ENCODE assay signal across 8 cellular contexts in the genomic region with DNA sequence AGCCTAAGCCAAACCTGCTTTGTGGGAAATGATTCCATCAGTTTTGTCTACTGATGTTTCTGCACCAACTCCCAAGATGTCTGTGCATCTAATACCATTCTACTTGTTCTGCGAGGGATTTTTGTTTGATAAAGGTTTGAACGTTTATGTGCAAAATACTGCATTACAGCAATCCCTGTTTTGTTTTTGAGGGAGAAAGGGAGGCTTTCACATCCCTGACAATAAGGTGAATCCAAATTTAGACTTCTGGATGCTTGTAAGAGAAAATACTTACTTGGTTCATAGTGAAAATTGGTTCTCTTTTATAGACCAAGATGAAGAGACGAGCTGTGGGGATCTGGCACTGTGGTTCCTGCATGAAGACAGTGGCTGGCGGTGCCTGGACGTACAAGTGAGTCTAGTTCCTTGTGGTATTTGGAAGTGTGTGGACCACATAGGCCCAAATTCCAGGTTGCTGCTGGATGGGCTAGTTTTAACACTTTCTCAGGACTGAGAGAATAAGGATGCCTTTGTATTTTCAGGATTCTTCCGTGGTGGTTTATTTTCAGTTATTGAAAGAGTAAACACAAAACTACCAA. TPM values are rescaled to one million over a fixed set of nuclear protein-coding genes. Genes with fewer than 3 reads are reported as not detected.
DNase-seq lines count a peak whose midpoint lies in the region; ATAC-seq and TF ChIP-seq lines count a peak whose summit lies in the region.

No MANE protein-coding gene starts in this region.

- TF ChIP-seq POLR2A in body of pancreas (IDR thresholded peaks at IDR 0.05): no peak

- no peak for ATAC-seq in stimulated activated naive CD8-positive, alpha-beta T cell treated with anti-CD3 and anti-CD28 coated beads, Interleukin-15, Interleukin-2, amounts not matched to agents 100 U/mL and 50 U/mL, for 24 hours
- no peak for ATAC-seq in body of pancreas
- ATAC-seq in HG03135 (IDR thresholded peaks at IDR 0.05; ENCODE audit: unreplicated experiment): no peak

- H3K4me3 ChIP-seq in body of pancreas: peak overlapping the region; percentile 59 to 79

- H3K4me1 ChIP-seq in body of pancreas: peaks cover 34% of the 10 kb centered on the region

- no peaks in the 10 kb centered on the region for H3K9me3 ChIP-seq in body of pancreas

- peak overlapping the region in 3 of 4 donors; percentile 67 to 79 (median 77) for H3K27ac ChIP-seq in body of pancreas

- H3K27me3 Mint-ChIP-seq in stimulated activated naive CD8-positive, alpha-beta T cell treated with anti-CD3 and anti-CD28 coated beads, Interleukin-15, Interleukin-2, amounts not matched to agents 100 ng/mL and 50 ng/mL, for 24 hours: no peaks in the 10 kb centered on the region
- no peaks in the 10 kb centered on the region for H3K27me3 Mint-ChIP-seq in mesothelial cell of epicardium (ENCODE audit: low read depth)

- intact Hi-C loops in body of pancreas (cut with DNase I): no loop called here

- no peak for DNase-seq in stimulated activated naive CD8-positive, alpha-beta T cell treated with anti-CD3 and anti-CD28 coated beads, Interleukin-15, Interleukin-2, amounts not matched to agents 100 U/mL and 50 U/mL, for 24 hours
- no peak for DNase-seq in body of pancreas
- no peak for DNase-seq in mesothelial cell of epicardium (ENCODE audit: low spot score in 2 of 2, unreplicated experiment in 2 of 2)
- no peak for DNase-seq in LoVo (ENCODE audit: low spot score)
- no peak for DNase-seq in NCI-H1048 (lab: John Stamatoyannopoulos, UW)
- DNase-seq in ecto neural progenitor cell (ENCODE audit: low spot score): no peak

- peaks cover 61% of the 10 kb centered on the region for H3K36me3 Mint-ChIP-seq in stimulated activated naive CD8-positive, alpha-beta T cell treated with anti-CD3 and anti-CD28 coated beads, Interleukin-15, Interleukin-2, amounts not matched to agents 100 ng/mL and 50 ng/mL, for 24 hours (ENCODE audit: low read depth)
- peaks cover 37% of the 10 kb centered on the region for H3K36me3 Mint-ChIP-seq in mesothelial cell of epicardium

- H3K9me3 Mint-ChIP-seq in stimulated activated naive CD8-positive, alpha-beta T cell treated with anti-CD3 and anti-CD28 coated beads, Interleukin-15, Interleukin-2, amounts not matched to agents 100 ng/mL and 50 ng/mL, for 24 hours: no peaks in the 10 kb centered on the region
- H3K9me3 Mint-ChIP-seq in mesothelial cell of epicardium: no peaks in the 10 kb centered on the region

- no peaks in the 10 kb centered on the region for H3K27me3 ChIP-seq in body of pancreas

- TF ChIP-seq CTCF in body of pancreas (IDR thresholded peaks at IDR 0.05): no peak
- TF ChIP-seq CTCF in mesothelial cell of epicardium (IDR thresholded peaks at IDR 0.05; ENCODE audit: unreplicated experiment): no peak

- WGBS in body of pancreas, 2 donors: 12 to 16% methylated on average over 6 of the region's 6 CpGs

- H3K36me3 ChIP-seq in body of pancreas (replicated peaks in 1 of 2; ENCODE audit: insufficient read depth in 1 of 2, low read depth in 2 of 2): peaks cover 0 to 23% of the 10 kb centered on the region in 2 donors

- peaks cover 69% of the 10 kb centered on the region for H3K4me1 Mint-ChIP-seq in stimulated activated naive CD8-positive, alpha-beta T cell treated with anti-CD3 and anti-CD28 coated beads, Interleukin-15, Interleukin-2, amounts not matched to agents 100 ng/mL and 50 ng/mL, for 24 hours (ENCODE audit: low read depth)
- peaks cover 45% of the 10 kb centered on the region for H3K4me1 Mint-ChIP-seq in mesothelial cell of epicardium

- peak overlapping the region; percentile 100 for H3K27ac Mint-ChIP-seq in stimulated activated naive CD8-positive, alpha-beta T cell treated with anti-CD3 and anti-CD28 coated beads, Interleukin-15, Interleukin-2, amounts not matched to agents 100 ng/mL and 50 ng/mL, for 24 hours
- H3K27ac Mint-ChIP-seq in mesothelial cell of epicardium: peak overlapping the region; percentile 94

- peak overlapping the region; percentile 98 for H3K4me3 Mint-ChIP-seq in stimulated activated naive CD8-positive, alpha-beta T cell treated with anti-CD3 and anti-CD28 coated beads, Interleukin-15, Interleukin-2, amounts not matched to agents 100 ng/mL and 50 ng/mL, for 24 hours
- peak overlapping the region; percentile 96 for H3K4me3 Mint-ChIP-seq in mesothelial cell of epicardium

RNA-seq across cellular contexts. Expression of gene RPL37A, which starts 1.1 kb away (rescaled TPM):
- 1,000 to 10,000 TPM in 1 of 2 donors, 100 to 1,000 TPM in 1; 452 to 1,069 TPM for total RNA-seq in body of pancreas
- 2,728 to 2,928 TPM (median 2,867 TPM) in 3 replicates for total RNA-seq in mesothelial cell of epicardium
